1 cellular context compared by ENCODE assay signal in the genomic region with DNA sequence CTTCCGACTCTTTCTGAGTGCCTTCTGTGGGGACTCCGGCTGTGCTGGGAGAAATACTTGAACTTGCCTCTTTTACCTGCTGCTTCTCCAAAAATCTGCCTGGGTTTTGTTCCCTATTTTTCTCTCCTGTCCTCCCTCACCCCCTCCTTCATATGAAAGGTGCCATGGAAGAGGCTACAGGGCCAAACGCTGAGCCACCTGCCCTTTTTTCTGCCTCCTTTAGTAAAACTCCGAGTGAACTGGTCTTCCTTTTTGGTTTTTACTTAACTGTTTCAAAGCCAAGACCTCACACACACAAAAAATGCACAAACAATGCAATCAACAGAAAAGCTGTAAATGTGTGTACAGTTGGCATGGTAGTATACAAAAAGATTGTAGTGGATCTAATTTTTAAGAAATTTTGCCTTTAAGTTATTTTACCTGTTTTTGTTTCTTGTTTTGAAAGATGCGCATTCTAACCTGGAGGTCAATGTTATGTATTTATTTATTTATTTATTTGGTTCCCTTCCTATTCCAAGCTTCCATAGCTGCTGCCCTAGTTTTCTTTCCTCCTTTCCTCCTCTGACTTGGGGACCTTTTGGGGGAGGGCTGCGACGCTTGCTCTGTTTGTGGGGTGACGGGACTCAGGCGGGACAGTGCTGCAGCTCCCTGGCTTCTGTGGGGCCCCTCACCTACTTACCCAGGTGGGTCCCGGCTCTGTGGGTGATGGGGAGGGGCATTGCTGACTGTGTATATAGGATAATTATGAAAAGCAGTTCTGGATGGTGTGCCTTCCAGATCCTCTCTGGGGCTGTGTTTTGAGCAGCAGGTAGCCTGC.
A peak's percentile ranks its signal among the peaks of the same experiment; 100 is the strongest.
TF ChIP-seq lines count a peak whose summit lies in the region.

No MANE protein-coding gene starts in this region.

TF ChIP-seq in HepG2, 621 proteins besides CTCF, POLR2A, EP300 and RAD21:
- TF ChIP-seq, protein P1, sequence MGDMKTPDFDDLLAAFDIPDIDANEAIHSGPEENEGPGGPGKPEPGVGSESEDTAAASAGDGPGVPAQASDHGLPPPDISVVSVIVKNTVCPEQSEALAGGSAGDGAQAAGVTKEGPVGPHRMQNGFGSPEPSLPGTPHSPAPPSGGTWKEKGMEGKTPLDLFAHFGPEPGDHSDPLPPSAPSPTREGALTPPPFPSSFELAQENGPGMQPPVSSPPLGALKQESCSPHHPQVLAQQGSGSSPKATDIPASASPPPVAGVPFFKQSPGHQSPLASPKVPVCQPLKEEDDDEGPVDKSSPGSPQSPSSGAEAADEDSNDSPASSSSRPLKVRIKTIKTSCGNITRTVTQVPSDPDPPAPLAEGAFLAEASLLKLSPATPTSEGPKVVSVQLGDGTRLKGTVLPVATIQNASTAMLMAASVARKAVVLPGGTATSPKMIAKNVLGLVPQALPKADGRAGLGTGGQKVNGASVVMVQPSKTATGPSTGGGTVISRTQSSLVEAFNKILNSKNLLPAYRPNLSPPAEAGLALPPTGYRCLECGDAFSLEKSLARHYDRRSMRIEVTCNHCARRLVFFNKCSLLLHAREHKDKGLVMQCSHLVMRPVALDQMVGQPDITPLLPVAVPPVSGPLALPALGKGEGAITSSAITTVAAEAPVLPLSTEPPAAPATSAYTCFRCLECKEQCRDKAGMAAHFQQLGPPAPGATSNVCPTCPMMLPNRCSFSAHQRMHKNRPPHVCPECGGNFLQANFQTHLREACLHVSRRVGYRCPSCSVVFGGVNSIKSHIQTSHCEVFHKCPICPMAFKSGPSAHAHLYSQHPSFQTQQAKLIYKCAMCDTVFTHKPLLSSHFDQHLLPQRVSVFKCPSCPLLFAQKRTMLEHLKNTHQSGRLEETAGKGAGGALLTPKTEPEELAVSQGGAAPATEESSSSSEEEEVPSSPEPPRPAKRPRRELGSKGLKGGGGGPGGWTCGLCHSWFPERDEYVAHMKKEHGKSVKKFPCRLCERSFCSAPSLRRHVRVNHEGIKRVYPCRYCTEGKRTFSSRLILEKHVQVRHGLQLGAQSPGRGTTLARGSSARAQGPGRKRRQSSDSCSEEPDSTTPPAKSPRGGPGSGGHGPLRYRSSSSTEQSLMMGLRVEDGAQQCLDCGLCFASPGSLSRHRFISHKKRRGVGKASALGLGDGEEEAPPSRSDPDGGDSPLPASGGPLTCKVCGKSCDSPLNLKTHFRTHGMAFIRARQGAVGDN (CRISPR knock-in tag; IDR thresholded peaks at IDR 0.05), result peak; percentile 29; the same call in 1 of the 2 replicates
- TF ChIP-seq RBFOX2 (IDR thresholded peaks at IDR 0.05; ENCODE audit: low read depth, low read length) (peak; percentile 7; the same call in 1 of the 2 replicates), ZNF850 (CRISPR knock-in tag; conservative IDR thresholded peaks at IDR 0.05) (0 out of 2 replicates have a peak, but pooled peaks have one; percentile 36), MAZ (IDR thresholded peaks at IDR 0.05; ENCODE audit: borderline replicate concordance, low read depth, low read length) (no peak), MAZ (CRISPR knock-in tag; IDR thresholded peaks at IDR 0.05; ENCODE audit: low read depth) (no peak), YEATS4 (CRISPR knock-in tag; IDR thresholded peaks at IDR 0.05; ENCODE audit: borderline replicate concordance) (no peak), ZNF253 (CRISPR knock-in tag; IDR thresholded peaks at IDR 0.05; ENCODE audit: borderline replicate concordance) (no peak), ZNF605 (CRISPR knock-in tag; IDR thresholded peaks at IDR 0.05) (0 out of 2 replicates have a peak, but pooled peaks have one; percentile 33), ZNF652 (CRISPR knock-in tag; IDR thresholded peaks at IDR 0.05; ENCODE audit: borderline replicate concordance, low read depth) (peak; percentile 58; the same call in 1 of the 2 replicates), ZNF335 (CRISPR knock-in tag; IDR thresholded peaks at IDR 0.05) (0 out of 2 replicates have a peak, but pooled peaks have one; percentile 9)
- TF ChIP-seq, protein P2, sequence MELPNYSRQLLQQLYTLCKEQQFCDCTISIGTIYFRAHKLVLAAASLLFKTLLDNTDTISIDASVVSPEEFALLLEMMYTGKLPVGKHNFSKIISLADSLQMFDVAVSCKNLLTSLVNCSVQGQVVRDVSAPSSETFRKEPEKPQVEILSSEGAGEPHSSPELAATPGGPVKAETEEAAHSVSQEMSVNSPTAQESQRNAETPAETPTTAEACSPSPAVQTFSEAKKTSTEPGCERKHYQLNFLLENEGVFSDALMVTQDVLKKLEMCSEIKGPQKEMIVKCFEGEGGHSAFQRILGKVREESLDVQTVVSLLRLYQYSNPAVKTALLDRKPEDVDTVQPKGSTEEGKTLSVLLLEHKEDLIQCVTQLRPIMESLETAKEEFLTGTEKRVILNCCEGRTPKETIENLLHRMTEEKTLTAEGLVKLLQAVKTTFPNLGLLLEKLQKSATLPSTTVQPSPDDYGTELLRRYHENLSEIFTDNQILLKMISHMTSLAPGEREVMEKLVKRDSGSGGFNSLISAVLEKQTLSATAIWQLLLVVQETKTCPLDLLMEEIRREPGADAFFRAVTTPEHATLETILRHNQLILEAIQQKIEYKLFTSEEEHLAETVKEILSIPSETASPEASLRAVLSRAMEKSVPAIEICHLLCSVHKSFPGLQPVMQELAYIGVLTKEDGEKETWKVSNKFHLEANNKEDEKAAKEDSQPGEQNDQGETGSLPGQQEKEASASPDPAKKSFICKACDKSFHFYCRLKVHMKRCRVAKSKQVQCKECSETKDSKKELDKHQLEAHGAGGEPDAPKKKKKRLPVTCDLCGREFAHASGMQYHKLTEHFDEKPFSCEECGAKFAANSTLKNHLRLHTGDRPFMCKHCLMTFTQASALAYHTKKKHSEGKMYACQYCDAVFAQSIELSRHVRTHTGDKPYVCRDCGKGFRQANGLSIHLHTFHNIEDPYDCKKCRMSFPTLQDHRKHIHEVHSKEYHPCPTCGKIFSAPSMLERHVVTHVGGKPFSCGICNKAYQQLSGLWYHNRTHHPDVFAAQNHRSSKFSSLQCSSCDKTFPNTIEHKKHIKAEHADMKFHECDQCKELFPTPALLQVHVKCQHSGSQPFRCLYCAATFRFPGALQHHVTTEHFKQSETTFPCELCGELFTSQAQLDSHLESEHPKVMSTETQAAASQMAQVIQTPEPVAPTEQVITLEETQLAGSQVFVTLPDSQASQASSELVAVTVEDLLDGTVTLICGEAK (IDR thresholded peaks at IDR 0.05), result no peak
- TF ChIP-seq, protein P2 (CRISPR knock-in tag; IDR thresholded peaks at IDR 0.05), result no peak
- TF ChIP-seq, protein P3, sequence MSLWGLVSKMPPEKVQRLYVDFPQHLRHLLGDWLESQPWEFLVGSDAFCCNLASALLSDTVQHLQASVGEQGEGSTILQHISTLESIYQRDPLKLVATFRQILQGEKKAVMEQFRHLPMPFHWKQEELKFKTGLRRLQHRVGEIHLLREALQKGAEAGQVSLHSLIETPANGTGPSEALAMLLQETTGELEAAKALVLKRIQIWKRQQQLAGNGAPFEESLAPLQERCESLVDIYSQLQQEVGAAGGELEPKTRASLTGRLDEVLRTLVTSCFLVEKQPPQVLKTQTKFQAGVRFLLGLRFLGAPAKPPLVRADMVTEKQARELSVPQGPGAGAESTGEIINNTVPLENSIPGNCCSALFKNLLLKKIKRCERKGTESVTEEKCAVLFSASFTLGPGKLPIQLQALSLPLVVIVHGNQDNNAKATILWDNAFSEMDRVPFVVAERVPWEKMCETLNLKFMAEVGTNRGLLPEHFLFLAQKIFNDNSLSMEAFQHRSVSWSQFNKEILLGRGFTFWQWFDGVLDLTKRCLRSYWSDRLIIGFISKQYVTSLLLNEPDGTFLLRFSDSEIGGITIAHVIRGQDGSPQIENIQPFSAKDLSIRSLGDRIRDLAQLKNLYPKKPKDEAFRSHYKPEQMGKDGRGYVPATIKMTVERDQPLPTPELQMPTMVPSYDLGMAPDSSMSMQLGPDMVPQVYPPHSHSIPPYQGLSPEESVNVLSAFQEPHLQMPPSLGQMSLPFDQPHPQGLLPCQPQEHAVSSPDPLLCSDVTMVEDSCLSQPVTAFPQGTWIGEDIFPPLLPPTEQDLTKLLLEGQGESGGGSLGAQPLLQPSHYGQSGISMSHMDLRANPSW (CRISPR knock-in tag; IDR thresholded peaks at IDR 0.05; ENCODE audit: borderline replicate concordance), result 0 out of 2 replicates have a peak, but pooled peaks have one; percentile 1
